1 cellular context compared by ENCODE assay signal in genomic region chr15:28086175-28086703, GRCh38.
A peak's percentile ranks its signal among the peaks of the same experiment; 100 is the strongest.
TF ChIP-seq lines count a peak whose summit lies in the region.

No MANE protein-coding gene starts in this region.

TF ChIP-seq in HepG2, 621 proteins besides CTCF, POLR2A, EP300 and RAD21:
- TF ChIP-seq ZNF407 (CRISPR knock-in tag; IDR thresholded peaks at IDR 0.05; ENCODE audit: not compliant biosample characterization) (no peak), STAG1 (CRISPR knock-in tag; IDR thresholded peaks at IDR 0.05) (peak; percentile 57), SNRNP70 (IDR thresholded peaks at IDR 0.05; ENCODE audit: low read depth, low read length) (no peak), MLX (CRISPR knock-in tag; IDR thresholded peaks at IDR 0.05) (no peak), XRCC5 (optimal IDR thresholded peaks at IDR 0.05; ENCODE audit: low read length) (peak; percentile 46), REPIN1 (CRISPR knock-in tag; IDR thresholded peaks at IDR 0.05; ENCODE audit: borderline replicate concordance, low read depth) (no peak), PREB (CRISPR knock-in tag; IDR thresholded peaks at IDR 0.05) (no peak), AHDC1 (CRISPR knock-in tag; IDR thresholded peaks at IDR 0.05; ENCODE audit: borderline replicate concordance) (no peak), MIXL1 (CRISPR knock-in tag; IDR thresholded peaks at IDR 0.05) (peak; percentile 72), ZMYM2 (CRISPR knock-in tag; IDR thresholded peaks at IDR 0.05) (no peak), ZNF160 (CRISPR knock-in tag; IDR thresholded peaks at IDR 0.05) (no peak), DMAP1 (CRISPR knock-in tag; IDR thresholded peaks at IDR 0.05) (no peak), HOMEZ (CRISPR knock-in tag; IDR thresholded peaks at IDR 0.05; ENCODE audit: low read depth) (peak; percentile 25; the same call in 1 of the 2 replicates), ZBTB7B (CRISPR knock-in tag; IDR thresholded peaks at IDR 0.05) (no peak), ZNF781 (CRISPR knock-in tag; IDR thresholded peaks at IDR 0.05; ENCODE audit: borderline replicate concordance, not compliant biosample characterization) (no peak), ZNF33A (CRISPR knock-in tag; IDR thresholded peaks at IDR 0.05; ENCODE audit: borderline replicate concordance) (no peak), PCBP1 (IDR thresholded peaks at IDR 0.05; ENCODE audit: borderline replicate concordance, low read depth, low read length) (no peak), CBX1 (IDR thresholded peaks at IDR 0.05; ENCODE audit: low read depth) (no peak), ZNF792 (CRISPR knock-in tag; IDR thresholded peaks at IDR 0.05) (no peak)
